ENCODE assay signal across 8 cellular contexts in the genomic region with DNA sequence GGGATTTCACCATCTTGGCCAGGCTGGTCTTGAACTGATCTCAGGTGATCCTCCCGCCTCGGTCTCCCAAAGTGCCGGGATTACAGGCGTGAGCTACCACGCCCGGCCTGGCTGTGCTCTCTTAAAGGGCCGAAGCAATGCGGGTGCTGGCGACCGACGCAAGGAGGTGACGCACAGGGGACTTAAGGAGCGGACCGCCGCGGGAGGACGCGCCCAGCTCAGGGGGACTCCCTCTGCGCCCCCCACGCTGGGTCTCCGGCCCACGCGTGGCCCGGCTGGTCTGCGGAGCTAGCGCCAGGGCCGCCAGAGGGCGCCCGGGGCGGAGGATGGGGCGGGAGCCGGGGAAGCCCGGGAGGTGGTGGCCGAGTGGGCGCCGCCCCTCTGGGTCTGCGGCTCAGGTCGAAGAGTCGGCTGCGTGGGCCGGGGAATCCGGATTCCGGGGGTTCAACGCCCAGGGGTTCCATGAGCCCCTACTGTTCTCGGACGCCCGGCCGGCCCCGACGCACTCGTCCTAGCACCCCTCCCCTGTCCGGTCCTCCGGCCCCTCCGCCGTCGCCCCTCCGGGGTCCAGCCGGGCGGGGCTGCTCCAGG. TPM values are rescaled to one million over a fixed set of nuclear protein-coding genes. Genes with fewer than 3 reads are reported as not detected.
A peak's percentile ranks its signal among the peaks of the same experiment; 100 is the strongest.
DNase-seq lines count a peak whose midpoint lies in the region; ATAC-seq and TF ChIP-seq lines count a peak whose summit lies in the region.

No MANE protein-coding gene starts in this region.

- H4K5ac ChIP-seq in mesendoderm (ENCODE audit: low read length) = no peak overlapping the region

- TF ChIP-seq CTCF in 22Rv1 (IDR thresholded peaks at IDR 0.05) (peak; percentile 94), GM13977 (IDR thresholded peaks at IDR 0.05; ENCODE audit: extremely low read depth, insufficient read depth, missing control alignments) (peak; percentile 95)

- peak overlapping the region; percentile 96 for H3K56ac ChIP-seq in mesendoderm (ENCODE audit: low read length)

- H2BK15ac ChIP-seq in mesendoderm (replicated peaks; ENCODE audit: low read depth) = no peak overlapping the region

- no peak overlapping the region for H3K27ac Mint-ChIP-seq in activated CD8-positive, alpha-beta T cell treated with anti-CD3 and anti-CD28 coated beads, Interleukin-2, amount 10 ng/mL, durations not matched to agents 7 days and 5 days
- peak overlapping the region; percentile 19 to 70 for H3K27ac Mint-ChIP-seq in effector memory CD8-positive, alpha-beta T cell

- in situ Hi-C loops in GM13977 (cut with MboI; ENCODE audit: low pct_unique_long_range_greater_than_20kb, low sequenced_read_pairs, unreplicated experiment) = no loop called here

- H3K9me3 Mint-ChIP-seq in activated CD8-positive, alpha-beta T cell treated with anti-CD3 and anti-CD28 coated beads, Interleukin-2, amount 10 ng/mL, durations not matched to agents 7 days and 5 days (ENCODE audit: insufficient read depth) = no peaks in the 10 kb centered on the region
- no peaks in the 10 kb centered on the region for H3K9me3 Mint-ChIP-seq in effector memory CD8-positive, alpha-beta T cell

- DNase-seq in GM13977 (ENCODE audit: low spot score) (peak; percentile 93), NCI-H526 treated with DMSO at 0.1 percent for 48 hours (lab: John Stamatoyannopoulos, UW) (peak; percentile 2), mesendoderm (peak; percentile 56)
- peak; percentile 73 for DNase-seq in activated CD8-positive, alpha-beta T cell treated with anti-CD3 and anti-CD28 coated beads, Interleukin-2, amount 10 ng/mL, durations not matched to agents 7 days and 5 days
- DNase-seq in effector memory CD8-positive, alpha-beta T cell = peak; percentile 63 to 70 (median 67)
- peak; percentile 31 to 53 for DNase-seq in stimulated activated CD8-positive, alpha-beta memory T cell treated with anti-CD3 and anti-CD28 coated beads, Interleukin-15, amount 100 ng/mL, for 4 hours (ENCODE audit: low read depth in 2 of 2)

- peaks cover 6% of the 10 kb centered on the region for H3K27me3 ChIP-seq in mesendoderm (ENCODE audit: insufficient read depth, low read length, poor library complexity)

- H3K4me1 Mint-ChIP-seq in activated CD8-positive, alpha-beta T cell treated with anti-CD3 and anti-CD28 coated beads, Interleukin-2, amount 10 ng/mL, durations not matched to agents 7 days and 5 days (ENCODE audit: low read depth) = peaks cover 24% of the 10 kb centered on the region
- H3K4me1 Mint-ChIP-seq in effector memory CD8-positive, alpha-beta T cell (ENCODE audit: low read depth in 2 of 2) = peaks cover 7 to 14% of the 10 kb centered on the region in 2 donors

- H3K27ac ChIP-seq in 22Rv1 = peak overlapping the region; percentile 47
- no peak overlapping the region for H3K27ac ChIP-seq in mesendoderm (ENCODE audit: low read depth, low read length)

- peak overlapping the region; percentile 96 for H3K18ac ChIP-seq in mesendoderm (ENCODE audit: low read length)

- H3K4me2 ChIP-seq in mesendoderm (ENCODE audit: low read length) = peak overlapping the region; percentile 68

- H2BK5ac ChIP-seq in mesendoderm (ENCODE audit: low read length) = no peak overlapping the region

- H3K23ac ChIP-seq in mesendoderm (ENCODE audit: low read length) = no peak overlapping the region

- peak overlapping the region; percentile 61 for H3K4me3 ChIP-seq in mesendoderm (ENCODE audit: low read length)

- H3K36me3 Mint-ChIP-seq in activated CD8-positive, alpha-beta T cell treated with anti-CD3 and anti-CD28 coated beads, Interleukin-2, amount 10 ng/mL, durations not matched to agents 7 days and 5 days (ENCODE audit: low read depth) = no peaks in the 10 kb centered on the region
- H3K36me3 Mint-ChIP-seq in effector memory CD8-positive, alpha-beta T cell (ENCODE audit: insufficient read depth) = peaks cover 4% of the 10 kb centered on the region

- H3K4ac ChIP-seq in mesendoderm (ENCODE audit: low read depth, low read length) = peak overlapping the region; percentile 61

- H4K8ac ChIP-seq in mesendoderm (ENCODE audit: low read depth, low read length) = no peak overlapping the region

- H3K79me2 ChIP-seq in mesendoderm (ENCODE audit: control insufficient read depth, insufficient read depth, low read length) = no peaks in the 10 kb centered on the region

- H2BK120ac ChIP-seq in mesendoderm (ENCODE audit: low read depth, low read length) = no peak overlapping the region

- peaks cover 27% of the 10 kb centered on the region for H3K27me3 Mint-ChIP-seq in activated CD8-positive, alpha-beta T cell treated with anti-CD3 and anti-CD28 coated beads, Interleukin-2, amount 10 ng/mL, durations not matched to agents 7 days and 5 days (ENCODE audit: low read depth)
- H3K27me3 Mint-ChIP-seq in effector memory CD8-positive, alpha-beta T cell = peaks cover 24 to 38% of the 10 kb centered on the region in 2 donors

- POLR2A ChIA-PET in activated CD8-positive, alpha-beta T cell treated with anti-CD3 and anti-CD28 coated beads, Interleukin-2, amount 10 ng/mL, durations not matched to agents 7 days and 5 days (lab: Charles Lee) = interaction anchor here (0.6 to 1.2 kb wide), 6 partner anchors 32 to 969 kb away, joined by 3 to 8 read pairs (median 3); partner anchors contain the start of genes LRSAM1 and URM1

- peaks cover 5% of the 10 kb centered on the region for H3K4me1 ChIP-seq in mesendoderm (ENCODE audit: control insufficient read depth, low read depth, low read length)

- H3K4me3 Mint-ChIP-seq in activated CD8-positive, alpha-beta T cell treated with anti-CD3 and anti-CD28 coated beads, Interleukin-2, amount 10 ng/mL, durations not matched to agents 7 days and 5 days = peak overlapping the region; percentile 65
- H3K4me3 Mint-ChIP-seq in effector memory CD8-positive, alpha-beta T cell = peak overlapping the region; percentile 83

- H2AK5ac ChIP-seq in mesendoderm (ENCODE audit: low read length) = no peak overlapping the region

- no peaks in the 10 kb centered on the region for H3K36me3 ChIP-seq in mesendoderm (ENCODE audit: control insufficient read depth, insufficient read depth, low read length)

- H3K9ac ChIP-seq in mesendoderm (ENCODE audit: low read length) = peak overlapping the region; percentile 73

- no CpG with 5 or more reads among the region's 59 CpGs for whole genome bisulfite sequencing in mesendoderm (ENCODE audit: extremely low coverage, insufficient coverage, low lambda C conversion rate)

- CTCF ChIA-PET in activated CD8-positive, alpha-beta T cell treated with anti-CD3 and anti-CD28 coated beads, Interleukin-2, amount 10 ng/mL, durations not matched to agents 7 days and 5 days (lab: Charles Lee) = interaction anchor here (0.6 to 2.7 kb wide), 26 partner anchors 9 to 208 kb away, joined by 3 to 37 read pairs (median 4); partner anchors contain the start of genes GLE1, ODF2, SPTAN1 and URM1

- peak; percentile 60 for ATAC-seq in HG03039 (IDR thresholded peaks at IDR 0.05; ENCODE audit: unreplicated experiment)
- peak; percentile 88 for ATAC-seq in activated CD8-positive, alpha-beta T cell treated with anti-CD3 and anti-CD28 coated beads, Interleukin-2, amount 10 ng/mL, durations not matched to agents 7 days and 5 days
- ATAC-seq in effector memory CD8-positive, alpha-beta T cell (replicated peaks) = peak; percentile 87

- no peaks in the 10 kb centered on the region for H3K79me1 ChIP-seq in mesendoderm (ENCODE audit: low read length)

RNA-seq across cellular contexts. Expression of gene CERCAM, which starts 0.5 kb away (rescaled TPM):
- 1 to 10 TPM; 3.9 to 4.2 TPM for total RNA-seq in activated CD8-positive, alpha-beta T cell treated with anti-CD3 and anti-CD28 coated beads, Interleukin-2, amount 10 ng/mL, durations not matched to agents 7 days and 5 days
- polyA plus RNA-seq in mesendoderm (2013, experiment 1 of 2) = 3.1 TPM
- 2.8 TPM for polyA plus RNA-seq in mesendoderm (2013, experiment 2 of 2)

RNA-seq across cellular contexts. Expression of gene ODF2, which starts 35.7 kb away (rescaled TPM):
- 10 to 100 TPM; 77.5 to 82.8 TPM for total RNA-seq in activated CD8-positive, alpha-beta T cell treated with anti-CD3 and anti-CD28 coated beads, Interleukin-2, amount 10 ng/mL, durations not matched to agents 7 days and 5 days
- polyA plus RNA-seq in mesendoderm (2013, experiment 1 of 2) = 18.4 TPM
- polyA plus RNA-seq in mesendoderm (2013, experiment 2 of 2) = 17.9 TPM

RNA-seq across cellular contexts. Expression of gene URM1, which starts 49.0 kb away (rescaled TPM):
- total RNA-seq in activated CD8-positive, alpha-beta T cell treated with anti-CD3 and anti-CD28 coated beads, Interleukin-2, amount 10 ng/mL, durations not matched to agents 7 days and 5 days = 10 to 100 TPM; 78.9 to 79.9 TPM
- polyA plus RNA-seq in mesendoderm (2013, experiment 1 of 2) = 52.0 TPM
- polyA plus RNA-seq in mesendoderm (2013, experiment 2 of 2) = 52.8 TPM

Comparison
In these comparisons a context has a peak if more than half of its experiments do, and no peak if none do; other contexts are left out.
1. DNase-seq: peak in every context shown above with its lines; median percentile 93 in GM13977; 73 in activated CD8-positive, alpha-beta T cell treated with anti-CD3 and anti-CD28 coated beads, Interleukin-2, amount 10 ng/mL, durations not matched to agents 7 days and 5 days; 67 in effector memory CD8-positive, alpha-beta T cell; 56 in mesendoderm; 42 in stimulated activated CD8-positive, alpha-beta memory T cell treated with anti-CD3 and anti-CD28 coated beads, Interleukin-15, amount 100 ng/mL, for 4 hours; 2 in NCI-H526 treated with DMSO at 0.1 percent for 48 hours.